31 cellular contexts compared by ENCODE assay signal in genomic region chr7:112958775-112959174, GRCh38.
"Had no signal": no experiment of that assay in that cellular context is flagged by ENCODE, and none has a peak within 500 bp of the region (broad histone marks: within the 10 kb centered on the region; RNA-seq: fewer than 3 reads in every experiment).

No MANE protein-coding gene starts in this region.

- H3K36me3 ChIP-seq: ascending aorta, cardiac muscle cell, WERI-Rb-1 had no signal

- H3K4me3 ChIP-seq: ascending aorta, cardiac muscle cell had no signal

- DNase-seq: activated CD4-positive, alpha-beta memory T cell treated with anti-CD3 and anti-CD28 coated beads, Interleukin-2, amount 10 ng/mL, durations not matched to agents 7 days and 5 days; activated CD4-positive, alpha-beta T cell treated with anti-CD3 and anti-CD28 coated beads for 1 hour; activated CD4-positive, alpha-beta T cell treated with anti-CD3 and anti-CD28 coated beads for 36 hours; activated CD4-positive, alpha-beta T cell treated with anti-CD3 and anti-CD28 coated beads for 48 hours; activated CD4-positive, alpha-beta T cell treated with anti-CD3 and anti-CD28 coated beads, Interleukin-2, amount 10 ng/mL, durations not matched to agents 7 days and 5 days; activated CD4-positive, alpha-beta T cell treated with anti-CD3 and anti-CD28 coated beads, Interleukin-2, amount 50 U/mL, for 48 hours; activated CD4-positive, CD25-positive, alpha-beta regulatory T cell; activated CD8-positive, alpha-beta memory T cell treated with anti-CD3 and anti-CD28 coated beads for 24 hours; activated CD8-positive, alpha-beta memory T cell treated with anti-CD3 and anti-CD28 coated beads, Interleukin-2, amount 10 ng/mL, durations not matched to agents 7 days and 5 days; activated CD8-positive, alpha-beta memory T cell treated with anti-CD3 and anti-CD28 coated beads, Interleukin-2, amount 50 U/mL, for 48 hours; activated CD8-positive, alpha-beta T cell treated with anti-CD3 and anti-CD28 coated beads, Interleukin-2, amount 10 ng/mL, durations not matched to agents 7 days and 5 days; activated effector memory CD4-positive, alpha-beta T cell treated with Interleukin-2 at 50 U/mL for 16 hours; activated gamma-delta T cell; activated naive CD4-positive, alpha-beta T cell treated with anti-CD3 and anti-CD28 coated beads, Interleukin-2, amount 10 ng/mL, durations not matched to agents 7 days and 5 days; activated naive CD4-positive, alpha-beta T cell treated with Interleukin-2 at 50 U/mL for 16 hours; activated naive CD8-positive, alpha-beta T cell treated with anti-CD3 and anti-CD28 coated beads, Interleukin-2, amount 10 ng/mL, durations not matched to agents 7 days and 5 days; activated naive CD8-positive, alpha-beta T cell treated with anti-CD3 and anti-CD28 coated beads, Interleukin-2, amount 50 U/mL, for 24 hours; activated T-cell treated with anti-CD3 and anti-CD28 coated beads, Interleukin-2, amount 50 U/mL, for 24 hours; activated T-cell treated with anti-CD3 and anti-CD28 coated beads, Interleukin-2, amount 50 U/mL, for 48 hours; amygdala; anterior cingulate cortex; caudate nucleus; cerebellar nuclear complex; T-helper 17 cell; WERI-Rb-1 had no signal

- H3K27me3 ChIP-seq: ascending aorta, cardiac muscle cell had no signal

- H3K4me1 ChIP-seq: ascending aorta had no signal

- H3K27ac ChIP-seq: ascending aorta, cardiac muscle cell, WERI-Rb-1 had no signal

- FAIRE-seq: bronchial epithelial cell, TTC549 had no signal

- ATAC-seq: activated CD4-positive, alpha-beta T cell treated with anti-CD3 and anti-CD28 coated beads for 36 hours; activated CD4-positive, CD25-positive, alpha-beta regulatory T cell treated with anti-CD3 and anti-CD28 coated beads, Interleukin-2, amount 50 U/mL, for 24 hours; activated CD8-positive, alpha-beta memory T cell treated with anti-CD3 and anti-CD28 coated beads, Interleukin-2, amount 10 ng/mL, durations not matched to agents 7 days and 5 days; activated CD8-positive, alpha-beta T cell treated with anti-CD3 and anti-CD28 coated beads, Interleukin-2, amount 10 ng/mL, durations not matched to agents 7 days and 5 days; activated naive CD8-positive, alpha-beta T cell treated with anti-CD3 and anti-CD28 coated beads, Interleukin-2, amount 50 U/mL, for 24 hours; T-helper 17 cell; WTC11 had no signal

- H3K9me3 ChIP-seq: ascending aorta had no signal
